29 cellular contexts compared by ENCODE assay signal in genomic region chr5:65796269-65796668, GRCh38.
DNase-seq lines count a peak whose midpoint lies in the region; FAIRE-seq and TF ChIP-seq lines count a peak whose summit lies in the region.
"Had no signal": no experiment of that assay in that cellular context is flagged by ENCODE, and none has a peak within 500 bp of the region (broad histone marks: within the 10 kb centered on the region; RNA-seq: fewer than 3 reads in every experiment).

No MANE protein-coding gene starts in this region.

- no peak for TF ChIP-seq CTCF in bronchial epithelial cell (IDR thresholded peaks at IDR 0.05; ENCODE audit: insufficient read depth, low read length, severe bottlenecking)

- H3K4me3 ChIP-seq in bronchial epithelial cell (ENCODE audit: low read depth, low read length): no peak overlapping the region
- H3K4me3 ChIP-seq: ascending aorta, coronary artery, gastroesophageal sphincter, transverse colon had no signal

- DNase-seq in ELR (ENCODE audit: low read depth) (peak; percentile 62), M059J (ENCODE audit: low read depth) (peak; percentile 35), bronchial epithelial cell (ENCODE audit: low read depth) (peak; percentile 69), kidney tubule cell (ENCODE audit: low spot score) (peak; percentile 17), cardiac septum (ENCODE audit: low spot score) (no peak), OCI-M1 (lab: John Stamatoyannopoulos, UW) (no peak), NCI-H1048 (lab: John Stamatoyannopoulos, UW) (no peak)
- DNase-seq: activated CD4-positive, alpha-beta T cell treated with anti-CD3 and anti-CD28 coated beads, Interleukin-2, amount 50 U/mL, for 1 hour; activated gamma-delta T cell; activated naive CD8-positive, alpha-beta T cell treated with anti-CD3 and anti-CD28 coated beads, Interleukin-2, amount 10 ng/mL, durations not matched to agents 7 days and 5 days; activated T-cell treated with anti-CD3 and anti-CD28 coated beads, Interleukin-2, amount 50 U/mL, for 24 hours; caudate nucleus; effector memory CD4-positive, alpha-beta T cell; H7; Kasumi-1; NCI-H1092; NCI-H1694; NCI-H524 treated with DMSO at 0.1 percent for 48 hours; NK-92 treated with Interleukin-12 subunit alpha and Interleukin-12 subunit beta, amount 100 ng/mL, for 24 hours; SHP77 treated with DMSO at 0.1 percent for 48 hours; stimulated activated CD4-positive, alpha-beta T cell treated with anti-CD3 and anti-CD28 coated beads, Interleukin-15, amount 100 ng/mL, for 24 hours; stimulated activated CD4-positive, alpha-beta T cell treated with anti-CD3 and anti-CD28 coated beads, Interleukin-4, amount 100 ng/mL, for 4 hours; T1000; transverse colon; WERI-Rb-1 had no signal

- no peaks in the 10 kb centered on the region for H3K27me3 ChIP-seq in bronchial epithelial cell (ENCODE audit: control insufficient read depth, insufficient read depth, low read length)
- H3K27me3 ChIP-seq: ascending aorta, gastroesophageal sphincter, transverse colon had no signal

- intact Hi-C loops in cardiac septum (cut with DNase I): no loop called here

- H3K36me3 ChIP-seq in bronchial epithelial cell (ENCODE audit: control insufficient read depth, insufficient read depth, low read length): no peaks in the 10 kb centered on the region
- H3K36me3 ChIP-seq: transverse colon, WERI-Rb-1 had no signal

- FAIRE-seq in bronchial epithelial cell (lab: Jason Lieb, UNC): no peak
- FAIRE-seq: HepG2 had no signal

Comparison
In these comparisons a context has a peak if more than half of its experiments do, and no peak if none do; other contexts are left out.
1. DNase-seq: peak in ELR (single experiment), M059J (single experiment), bronchial epithelial cell (single experiment) and kidney tubule cell (single experiment); none in cardiac septum (single experiment), OCI-M1 (single experiment) and NCI-H1048 (single experiment).